10 cellular contexts compared by ENCODE assay signal in genomic region chr5:80481019-80481893, GRCh38. TPM values are rescaled to one million over a fixed set of nuclear protein-coding genes. Genes with fewer than 3 reads are reported as not detected.
DNase-seq lines count a peak whose midpoint lies in the region.
"Had no signal": no experiment of that assay in that cellular context is flagged by ENCODE, and none has a peak within 500 bp of the region (broad histone marks: within the 10 kb centered on the region; RNA-seq: fewer than 3 reads in every experiment).

No MANE protein-coding gene starts in this region.

- no peaks in the 10 kb centered on the region for H3K27me3 ChIP-seq in H7 (ENCODE audit: control insufficient read depth, insufficient read depth, low read length)
- H3K27me3 ChIP-seq: BLaER1 had no signal

- DNase-seq in NCI-H1105 treated with DMSO at 0.1 percent for 48 hours (lab: John Stamatoyannopoulos, UW): peak; percentile 9
- no peak for DNase-seq in NCI-H1105 (lab: John Stamatoyannopoulos, UW)
- DNase-seq in H7: peak; percentile 21
- DNase-seq in NCI-H345 (lab: John Stamatoyannopoulos, UW): peak; percentile 7
- peak; percentile 53 for DNase-seq in activated CD4-positive, alpha-beta memory T cell treated with anti-CD3 and anti-CD28 coated beads, Interleukin-2, amount 10 ng/mL, durations not matched to agents 7 days and 5 days
- DNase-seq in head of caudate nucleus: peak in 30 of 42 donors; percentile 5 to 73 (median 40)
- DNase-seq in stimulated activated CD4-positive, alpha-beta T cell treated with anti-CD3 and anti-CD28 coated beads, Interleukin-1b, Interleukin-23, amount 100 ng/mL, for 48 hours: peak; percentile 16
- no peak for DNase-seq in central memory CD4-positive, alpha-beta T cell

- intact Hi-C loops in head of caudate nucleus (cut with DNase I): loop anchor here (10.0 kb wide), 1 partner anchor 66 kb away; no protein-coding TSS in a partner anchor

- H3K9me3 Mint-ChIP-seq in activated CD4-positive, alpha-beta memory T cell treated with anti-CD3 and anti-CD28 coated beads, Interleukin-2, amount 10 ng/mL, durations not matched to agents 7 days and 5 days: peaks cover 1% of the 10 kb centered on the region

- CTCF ChIA-PET in activated CD4-positive, alpha-beta memory T cell treated with anti-CD3 and anti-CD28 coated beads, Interleukin-2, amount 10 ng/mL, durations not matched to agents 7 days and 5 days (lab: Charles Lee): interaction anchor here (0.7 to 3.5 kb wide), 15 partner anchors 9 to 715 kb away, joined by 3 to 22 read pairs (median 4); no protein-coding TSS in a partner anchor

- POLR2A ChIA-PET in activated CD4-positive, alpha-beta memory T cell treated with anti-CD3 and anti-CD28 coated beads, Interleukin-2, amount 10 ng/mL, durations not matched to agents 7 days and 5 days (lab: Charles Lee): no interaction called here

- H3K4me1 Mint-ChIP-seq in activated CD4-positive, alpha-beta memory T cell treated with anti-CD3 and anti-CD28 coated beads, Interleukin-2, amount 10 ng/mL, durations not matched to agents 7 days and 5 days: peaks cover 10% of the 10 kb centered on the region

- no peak overlapping the region for H3K4me3 ChIP-seq in H7 (ENCODE audit: insufficient read depth, low read depth, low read length)
- H3K4me3 ChIP-seq: BLaER1 had no signal

- H3K36me3 ChIP-seq in H7 (replicated peaks; ENCODE audit: control insufficient read depth, insufficient read depth, low read length): no peaks in the 10 kb centered on the region

- H3K27me3 Mint-ChIP-seq in activated CD4-positive, alpha-beta memory T cell treated with anti-CD3 and anti-CD28 coated beads, Interleukin-2, amount 10 ng/mL, durations not matched to agents 7 days and 5 days: peaks cover 4% of the 10 kb centered on the region
- H3K27me3 Mint-ChIP-seq: activated naive CD8-positive, alpha-beta T cell had no signal

- H3K4me3 Mint-ChIP-seq in activated CD4-positive, alpha-beta memory T cell treated with anti-CD3 and anti-CD28 coated beads, Interleukin-2, amount 10 ng/mL, durations not matched to agents 7 days and 5 days: no peak overlapping the region
- H3K4me3 Mint-ChIP-seq: activated naive CD8-positive, alpha-beta T cell had no signal

- peaks cover 17% of the 10 kb centered on the region for H3K36me3 Mint-ChIP-seq in activated CD4-positive, alpha-beta memory T cell treated with anti-CD3 and anti-CD28 coated beads, Interleukin-2, amount 10 ng/mL, durations not matched to agents 7 days and 5 days (ENCODE audit: low read depth)

- no peak overlapping the region for H3K27ac Mint-ChIP-seq in activated CD4-positive, alpha-beta memory T cell treated with anti-CD3 and anti-CD28 coated beads, Interleukin-2, amount 10 ng/mL, durations not matched to agents 7 days and 5 days
- H3K27ac Mint-ChIP-seq: activated naive CD8-positive, alpha-beta T cell had no signal

RNA-seq across cellular contexts. Expression of gene FAM151B, which starts 6.6 kb away (rescaled TPM):
- total RNA-seq in H7 (2014; rRNA removed; shearing (Covaris generic)): not detected in 2 replicates
- total RNA-seq in activated CD4-positive, alpha-beta memory T cell treated with anti-CD3 and anti-CD28 coated beads, Interleukin-2, amount 10 ng/mL, durations not matched to agents 7 days and 5 days: under 1 TPM in 1 of 2 experiments, not detected in 1; 0.28 TPM

Comparison
In these comparisons a context has a peak if more than half of its experiments do, and no peak if none do; other contexts are left out.
1. DNase-seq: peak in NCI-H1105 treated with DMSO at 0.1 percent for 48 hours (single experiment), H7 (single experiment), NCI-H345 (single experiment), activated CD4-positive, alpha-beta memory T cell treated with anti-CD3 and anti-CD28 coated beads, Interleukin-2, amount 10 ng/mL, durations not matched to agents 7 days and 5 days (single experiment), head of caudate nucleus (30 of 42) and stimulated activated CD4-positive, alpha-beta T cell treated with anti-CD3 and anti-CD28 coated beads, Interleukin-1b, Interleukin-23, amount 100 ng/mL, for 48 hours (single experiment); none in NCI-H1105 (single experiment) and central memory CD4-positive, alpha-beta T cell (single experiment).